In the genomic region with DNA sequence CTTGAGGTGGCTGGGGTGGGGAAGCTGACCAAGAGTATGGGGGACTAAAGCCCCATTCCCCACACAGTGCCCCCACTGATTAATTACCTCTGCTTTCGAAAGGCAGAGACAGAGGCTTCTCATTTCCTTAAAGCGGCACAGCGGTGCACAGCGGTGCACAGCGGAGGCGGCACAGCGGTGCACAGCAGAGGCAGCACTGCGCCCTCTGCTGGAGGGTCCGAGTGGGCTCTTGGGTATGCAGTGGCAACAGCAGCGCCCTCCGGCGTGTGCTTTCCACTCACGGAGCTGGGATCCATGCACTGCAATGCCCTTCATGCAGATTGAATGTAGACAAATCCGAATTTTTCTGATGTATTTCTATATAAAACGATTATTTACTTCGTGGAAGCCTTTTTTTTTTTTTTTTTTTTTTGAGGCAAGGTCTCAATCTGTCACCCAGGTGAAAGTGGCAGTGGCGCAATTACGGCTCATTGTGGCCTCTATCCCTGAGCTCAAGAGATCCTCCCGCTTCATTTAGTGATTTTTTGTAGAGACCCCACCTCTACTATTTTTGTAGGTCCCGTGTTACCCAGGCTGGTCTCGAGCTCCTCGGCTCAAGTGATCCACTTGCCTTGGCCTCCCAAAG, we compare ENCODE assay signal across 8 cellular contexts. TPM values are rescaled to one million over a fixed set of nuclear protein-coding genes. Genes with fewer than 3 reads are reported as not detected.
DNase-seq lines count a peak whose midpoint lies in the region; ATAC-seq, FAIRE-seq and TF ChIP-seq lines count a peak whose summit lies in the region.

No MANE protein-coding gene starts in this region.

- no peaks in the 10 kb centered on the region for H3K4me1 ChIP-seq in breast epithelium
- H3K4me1 ChIP-seq in right cardiac atrium (ENCODE audit: control insufficient read depth, insufficient read depth, low read length), result no peaks in the 10 kb centered on the region

- H3K9me3 Mint-ChIP-seq in MCF 10A (ENCODE audit: unreplicated experiment), result no peaks in the 10 kb centered on the region

- H3K9me3 ChIP-seq in breast epithelium (no peaks in the 10 kb centered on the region), right cardiac atrium (ENCODE audit: control insufficient read depth, low read length) (no peaks in the 10 kb centered on the region)

- POLR2A ChIA-PET in MCF 10A (lab: Yijun Ruan, JAX), result no interaction called here

- intact Hi-C loops in MCF 10A (cut with micrococcal nuclease), result loop anchor here (5.0 kb wide), 2 partner anchors 69 to 689 kb away; no protein-coding TSS in a partner anchor
- intact Hi-C loops in breast epithelium (cut with DNase I; ENCODE audit: low total_unique reads), result no loop called here
- intact Hi-C loops in right cardiac atrium (cut with DNase I), result no loop called here

- H3K27me3 ChIP-seq in breast epithelium (peaks cover 0 to 67% of the 10 kb centered on the region in 2 donors), right cardiac atrium (ENCODE audit: control insufficient read depth, insufficient read depth) (no peaks in the 10 kb centered on the region)

- CTCF ChIA-PET in MCF 10A (lab: Yijun Ruan, JAX), result interaction anchor here (0.6 to 3.5 kb wide), 15 partner anchors 9 to 1628 kb away, joined by 3 to 46 read pairs (median 5); no protein-coding TSS in a partner anchor

- TF ChIP-seq CTCF in MCF 10A (IDR thresholded peaks at IDR 0.05; ENCODE audit: unreplicated experiment), result peak; percentile 26
- no peak for TF ChIP-seq CTCF in breast epithelium (IDR thresholded peaks at IDR 0.05)

- ATAC-seq in HG02973 (IDR thresholded peaks at IDR 0.05; ENCODE audit: unreplicated experiment) (peak; percentile 99), right cardiac atrium (peak in 1 of 2 donors; percentile 85)

- no peaks in the 10 kb centered on the region for H3K36me3 ChIP-seq in breast epithelium

- BruUV-seq in MCF 10A (replicated peaks; lab: Mats Ljungman, UMichigan), result no TSS peak

- no peak overlapping the region for H3K4me3 Mint-ChIP-seq in MCF 10A (ENCODE audit: unreplicated experiment)

- no peaks in the 10 kb centered on the region for H3K36me3 Mint-ChIP-seq in MCF 10A (ENCODE audit: insufficient read depth, unreplicated experiment)

- H3K4me1 Mint-ChIP-seq in MCF 10A (ENCODE audit: insufficient read depth, unreplicated experiment), result no peaks in the 10 kb centered on the region

- FAIRE-seq in HTR-8/SVneo (lab: Jason Lieb, UNC), result no peak

- TF ChIP-seq POLR2A in breast epithelium (IDR thresholded peaks at IDR 0.05), result no peak

- H3K27ac ChIP-seq in breast epithelium, result no peak overlapping the region
- no peak overlapping the region for H3K27ac ChIP-seq in right cardiac atrium (ENCODE audit: low read length)

- DNase-seq in MCF 10A (ENCODE audit: unreplicated experiment), result no peak
- DNase-seq in breast epithelium (ENCODE audit: low spot score in 2 of 2), result no peak
- DNase-seq in RPMI7951 (ENCODE audit: low read depth), result peak; percentile 35
- DNase-seq in activated naive CD4-positive, alpha-beta T cell (lab: John Stamatoyannopoulos, UW), result peak; percentile 7 to 62 (median 28)
- DNase-seq in right cardiac atrium, result peak; percentile 25 to 78 (median 74)
- DNase-seq in stimulated activated CD4-positive, alpha-beta T cell treated with anti-CD3 and anti-CD28 coated beads, Interleukin-1b, Interleukin-23, amount 100 ng/mL, for 4 hours (ENCODE audit: low read depth in 2 of 2), result peak; percentile 55 to 61
- DNase-seq in HTR-8/SVneo (ENCODE audit: insufficient read length, low spot score), result no peak

- H3K4me3 ChIP-seq in breast epithelium (no peak overlapping the region), right cardiac atrium (ENCODE audit: low read length) (no peak overlapping the region)

- H3K27ac Mint-ChIP-seq in MCF 10A (ENCODE audit: low read depth, unreplicated experiment), result no peak overlapping the region

- WGBS in right cardiac atrium, result 31% methylated on average over 22 of the region's 22 CpGs

- peaks cover 66% of the 10 kb centered on the region for H3K27me3 Mint-ChIP-seq in MCF 10A (ENCODE audit: insufficient read depth, unreplicated experiment)

RNA-seq across cellular contexts. Expression of a gene that starts 19.7 kb away (rescaled TPM):
- total RNA-seq in MCF 10A (2022) (27.3 and 45.1 TPM in 2 replicates), breast epithelium (10 to 100 TPM; 25.0 to 54.4 (median 25.9) TPM), right cardiac atrium (1 to 10 TPM; 4.7 to 5.5 (median 5.5) TPM)
- 53.8 and 54.0 TPM in 2 replicates for total RNA-seq in RPMI7951 (2014; rRNA removed; shearing (Covaris generic))
- 3.6 TPM for polyA plus RNA-seq in right cardiac atrium

Comparison
In these comparisons a context has a peak if more than half of its experiments do, and no peak if none do; other contexts are left out.
1. DNase-seq: peak in RPMI7951 (single experiment), activated naive CD4-positive, alpha-beta T cell (4 of 4), right cardiac atrium (3 of 3) and stimulated activated CD4-positive, alpha-beta T cell treated with anti-CD3 and anti-CD28 coated beads, Interleukin-1b, Interleukin-23, amount 100 ng/mL, for 4 hours (2 of 2); none in MCF 10A (single experiment), breast epithelium (0 of 2) and HTR-8/SVneo (single experiment).